In the genomic region with DNA sequence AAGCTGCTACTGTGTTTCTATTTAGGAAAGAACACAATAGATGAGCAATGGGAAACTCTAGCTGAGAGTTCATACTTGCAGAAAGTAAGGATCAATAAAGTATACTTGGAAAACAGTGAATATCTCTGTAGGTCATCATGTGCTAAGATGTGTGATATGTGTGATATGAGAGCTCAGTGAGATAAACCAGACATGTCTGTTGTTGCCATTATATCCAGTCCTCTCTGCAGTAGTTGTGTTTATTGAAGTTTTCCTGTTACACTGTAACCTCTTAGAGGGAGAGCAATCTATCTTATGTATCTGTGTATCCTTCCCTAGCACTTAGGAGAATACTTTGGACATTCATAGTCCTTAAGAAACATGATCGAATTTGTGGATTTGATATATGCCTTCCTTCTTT, we compare ENCODE assay signal across 22 cellular contexts.
"Had no signal": no experiment of that assay in that cellular context is flagged by ENCODE, and none has a peak within 500 bp of the region (broad histone marks: within the 10 kb centered on the region; RNA-seq: fewer than 3 reads in every experiment).

No MANE protein-coding gene starts in this region.

- FAIRE-seq: endometrium, pancreas had no signal

- ATAC-seq: natural killer cell treated with Interleukin-12 subunit alpha and Interleukin-12 subunit beta and Interleukin-15 and Interleukin-18, amount 100 ng/mL, for 72 hours; pancreas; psoas muscle; upper lobe of right lung; WTC11 had no signal

- H3K4me2 ChIP-seq: hepatocyte had no signal

- H3K27ac ChIP-seq: foreskin keratinocyte, hepatocyte, neutrophil, pancreas, psoas muscle, right atrium auricular region, thyroid gland, upper lobe of right lung had no signal

- H3K4me3 ChIP-seq: hepatocyte, pancreas, psoas muscle, right atrium auricular region, thyroid gland, upper lobe of right lung had no signal

- H2AFZ ChIP-seq: hepatocyte had no signal

- H3K9me3 ChIP-seq: neutrophil, pancreas, psoas muscle, right atrium auricular region, thyroid gland, upper lobe of right lung had no signal

- DNase-seq: activated CD4-positive, alpha-beta memory T cell treated with anti-CD3 and anti-CD28 coated beads, Interleukin-2, amount 10 ng/mL, durations not matched to agents 7 days and 5 days; activated CD4-positive, alpha-beta T cell treated with anti-CD3 and anti-CD28 coated beads for 4 hours; activated naive CD4-positive, alpha-beta T cell treated with anti-CD3 and anti-CD28 coated beads for 36 hours; activated naive CD8-positive, alpha-beta T cell treated with anti-CD3 and anti-CD28 coated beads, Interleukin-2, amount 10 ng/mL, durations not matched to agents 7 days and 5 days; amygdala; cortex of kidney; left ventricle myocardium superior; midbrain; pancreas; psoas muscle; stimulated activated CD4-positive, alpha-beta T cell treated with anti-CD3 and anti-CD28 coated beads, Interleukin-4, amount 100 ng/mL, for 4 hours; substantia nigra; T1000; thyroid gland; upper lobe of right lung had no signal

- H3K4me1 ChIP-seq: pancreas, thyroid gland, upper lobe of right lung had no signal

- H3K36me3 ChIP-seq: neutrophil, pancreas, right atrium auricular region, thyroid gland had no signal

- H3K27me3 ChIP-seq: foreskin keratinocyte, hepatocyte, neutrophil, pancreas, right atrium auricular region, thyroid gland, upper lobe of right lung had no signal
